24 cellular contexts compared by ENCODE assay signal in the genomic region with DNA sequence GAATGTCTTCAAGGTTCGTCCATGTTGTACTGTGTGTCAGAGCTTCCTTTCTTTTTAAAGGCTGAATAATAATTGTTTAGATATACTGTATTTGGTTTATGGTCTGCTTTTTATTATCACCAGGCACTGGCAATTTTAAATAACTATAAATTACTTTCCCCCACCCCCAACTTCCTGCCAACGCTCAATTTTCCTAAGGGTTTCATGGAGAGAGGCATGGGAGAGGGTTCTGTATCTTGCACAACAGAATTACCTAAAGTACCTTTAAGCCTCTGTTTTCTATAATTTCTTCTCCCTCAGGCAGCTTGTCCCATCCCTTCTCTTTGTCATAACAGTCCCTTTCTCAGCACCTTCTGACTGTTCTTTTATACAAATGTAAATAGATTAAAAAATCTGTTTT.
"Had no signal": no experiment of that assay in that cellular context is flagged by ENCODE, and none has a peak within 500 bp of the region (broad histone marks: within the 10 kb centered on the region; RNA-seq: fewer than 3 reads in every experiment).

No MANE protein-coding gene starts in this region.

- H3K36me3 ChIP-seq: left ventricle myocardium inferior, pancreas, prostate gland, thoracic aorta, upper lobe of right lung had no signal

- H3K9me3 Mint-ChIP-seq: mesothelial cell of epicardium; naive B cell; natural killer cell; stimulated activated effector memory CD8-positive, alpha-beta T cell treated with anti-CD3 and anti-CD28 coated beads, Interleukin-12 subunit alpha, Interleukin-12 subunit beta, amount 100 ng/mL, for 72 hours; stimulated activated naive CD8-positive, alpha-beta T cell treated with anti-CD3 and anti-CD28 coated beads, Interleukin-15, Interleukin-2, amounts not matched to agents 100 ng/mL and 50 ng/mL, for 24 hours had no signal

- H3K9me3 ChIP-seq: left ventricle myocardium inferior, pancreas, prostate gland, suprapubic skin, thoracic aorta, tibial artery, upper lobe of right lung had no signal

- ATAC-seq: natural killer cell; pancreas; right cardiac atrium; sciatic nerve; stimulated activated effector memory CD8-positive, alpha-beta T cell treated with anti-CD3 and anti-CD28 coated beads, Interleukin-12 subunit alpha, Interleukin-12 subunit beta, amount 100 ng/mL, for 72 hours; upper lobe of right lung had no signal

- H3K27ac Mint-ChIP-seq: mesothelial cell of epicardium; natural killer cell; stimulated activated effector memory CD8-positive, alpha-beta T cell treated with anti-CD3 and anti-CD28 coated beads, Interleukin-12 subunit alpha, Interleukin-12 subunit beta, amount 100 ng/mL, for 72 hours; stimulated activated naive CD8-positive, alpha-beta T cell treated with anti-CD3 and anti-CD28 coated beads, Interleukin-15, Interleukin-2, amounts not matched to agents 100 ng/mL and 50 ng/mL, for 24 hours had no signal

- H3K36me3 Mint-ChIP-seq: naive B cell had no signal

- H3K4me3 ChIP-seq: left ventricle myocardium inferior, lung, pancreas, prostate gland, skin epidermis, suprapubic skin, thoracic aorta, tibial artery, upper lobe of right lung had no signal

- H3K27me3 ChIP-seq: pancreas, suprapubic skin, tibial artery had no signal

- H3K27ac ChIP-seq: left ventricle myocardium inferior, pancreas, prostate gland, skin epidermis, suprapubic skin, thoracic aorta, tibial artery, upper lobe of right lung had no signal

- H3K4me3 Mint-ChIP-seq: mesothelial cell of epicardium; naive B cell; natural killer cell; stimulated activated effector memory CD8-positive, alpha-beta T cell treated with anti-CD3 and anti-CD28 coated beads, Interleukin-12 subunit alpha, Interleukin-12 subunit beta, amount 100 ng/mL, for 72 hours; stimulated activated naive CD8-positive, alpha-beta T cell treated with anti-CD3 and anti-CD28 coated beads, Interleukin-15, Interleukin-2, amounts not matched to agents 100 ng/mL and 50 ng/mL, for 24 hours had no signal

- H3K4me1 ChIP-seq: left ventricle myocardium inferior, prostate gland, suprapubic skin, tibial artery, upper lobe of right lung had no signal

- DNase-seq: islet precursor cell; left ventricle myocardium inferior; mesendoderm; naive B cell; natural killer cell; nucleus accumbens; pancreas; posterior cingulate gyrus; retina; right cardiac atrium; stimulated activated CD4-positive, alpha-beta T cell treated with anti-CD3 and anti-CD28 coated beads, Interleukin-4, amount 100 ng/mL, for 24 hours; stimulated activated naive CD4-positive, alpha-beta T cell; trophoblast cell; upper lobe of right lung had no signal

- H3K27me3 Mint-ChIP-seq: naive B cell; stimulated activated naive CD8-positive, alpha-beta T cell treated with anti-CD3 and anti-CD28 coated beads, Interleukin-15, Interleukin-2, amounts not matched to agents 100 ng/mL and 50 ng/mL, for 24 hours had no signal

- H3K4me1 Mint-ChIP-seq: mesothelial cell of epicardium; stimulated activated effector memory CD8-positive, alpha-beta T cell treated with anti-CD3 and anti-CD28 coated beads, Interleukin-12 subunit alpha, Interleukin-12 subunit beta, amount 100 ng/mL, for 72 hours had no signal
